Comparison of ENCODE assay signal across 1 cellular context in genomic region chr14:33435911-33436310, GRCh38.
A peak's percentile ranks its signal among the peaks of the same experiment; 100 is the strongest.
TF ChIP-seq lines count a peak whose summit lies in the region.

No MANE protein-coding gene starts in this region.

TF ChIP-seq in endothelial cell of umbilical vein, 7 proteins besides CTCF, POLR2A, EP300 and RAD21:
- TF ChIP-seq FOS (IDR thresholded peaks at IDR 0.05; ENCODE audit: borderline replicate concordance, insufficient read depth, low read length) = peak; percentile 9
- no peak for TF ChIP-seq MAX (IDR thresholded peaks at IDR 0.05; ENCODE audit: insufficient read depth, insufficient read length)
- TF ChIP-seq MYC (IDR thresholded peaks at IDR 0.05; ENCODE audit: low read depth, low read length) = no peak
